ENCODE assay signal across 26 cellular contexts in genomic region chr1:98176414-98176813, GRCh38.
DNase-seq lines count a peak whose midpoint lies in the region; ATAC-seq, FAIRE-seq and TF ChIP-seq lines count a peak whose summit lies in the region.
"Had no signal": no experiment of that assay in that cellular context is flagged by ENCODE, and none has a peak within 500 bp of the region (broad histone marks: within the 10 kb centered on the region; RNA-seq: fewer than 3 reads in every experiment).

No MANE protein-coding gene starts in this region.

- H3K9me3 Mint-ChIP-seq in WTC11, result no peaks in the 10 kb centered on the region

- H3F3A ChIP-seq in PC-3 (ENCODE audit: low read length, unreplicated experiment), result no peaks in the 10 kb centered on the region

- TF ChIP-seq POLR2A in H54 (IDR thresholded peaks at IDR 0.05; ENCODE audit: low read depth, low read length) (no peak), thyroid gland (IDR thresholded peaks at IDR 0.05) (no peak)

- H3K4me1 ChIP-seq in PC-3 (ENCODE audit: insufficient read depth, low read length) (0 out of 2 replicates have a peak, but pooled peaks cover 4% of the 10 kb centered on the region), thyroid gland (no peaks in the 10 kb centered on the region)
- H3K4me1 ChIP-seq: BE2C had no signal

- no peaks in the 10 kb centered on the region for H4K20me1 ChIP-seq in PC-3 (ENCODE audit: low read length)
- H4K20me1 ChIP-seq: BLaER1 had no signal

- H3K27ac ChIP-seq in PC-3 (ENCODE audit: low read length) (no peak overlapping the region), thyroid gland (no peak overlapping the region)
- H3K27ac ChIP-seq: BLaER1 had no signal

- H3K4me1 Mint-ChIP-seq in WTC11, result no peaks in the 10 kb centered on the region
- H3K4me1 Mint-ChIP-seq: CD4-positive, CD25-positive, alpha-beta regulatory T cell had no signal

- no peaks in the 10 kb centered on the region for H3K36me3 ChIP-seq in PC-3 (ENCODE audit: low read depth, low read length)
- no peaks in the 10 kb centered on the region for H3K36me3 ChIP-seq in thyroid gland
- H3K36me3 ChIP-seq: BE2C, BLaER1 had no signal

- H3K79me2 ChIP-seq in PC-3 (ENCODE audit: low read length), result no peaks in the 10 kb centered on the region

- H3K4me2 ChIP-seq in PC-3 (ENCODE audit: low read length), result no peak overlapping the region
- H3K4me2 ChIP-seq: BLaER1 had no signal

- no peak overlapping the region for H3K4me3 Mint-ChIP-seq in WTC11
- H3K4me3 Mint-ChIP-seq: CD14-positive monocyte; CD4-positive, alpha-beta memory T cell; CD4-positive, CD25-positive, alpha-beta regulatory T cell; CD8-positive, alpha-beta memory T cell had no signal

- H3K36me3 Mint-ChIP-seq in WTC11, result no peaks in the 10 kb centered on the region
- H3K36me3 Mint-ChIP-seq: CD14-positive monocyte; CD4-positive, alpha-beta memory T cell; CD4-positive, CD25-positive, alpha-beta regulatory T cell; CD8-positive, alpha-beta memory T cell had no signal

- no peak overlapping the region for H3K4me3 ChIP-seq in PC-3 (ENCODE audit: low read length)
- no peak overlapping the region for H3K4me3 ChIP-seq in thyroid gland (replicated peaks in 1 of 3)
- H3K4me3 ChIP-seq: BLaER1 had no signal

- intact Hi-C loops in PC-3 (cut with micrococcal nuclease), result loop anchor here (2.0 kb wide), 1 partner anchor 154 kb away; no protein-coding TSS in a partner anchor
- intact Hi-C loops in thyroid gland (cut with DNase I), result no loop called here

- peak; percentile 52 for FAIRE-seq in H54 (lab: Jason Lieb, UNC)
- FAIRE-seq: A204.1, D721Med, G401.6, GM12891, GM19239 had no signal

- CTCF ChIA-PET in PC-3 (lab: Charles Lee) (no interaction called here), HEK293T (lab: Yijun Ruan, JAX) (no interaction called here), WTC11 (lab: Charles Lee) (no interaction called here)

- H3K9me3 ChIP-seq in PC-3 (ENCODE audit: low read length) (no peaks in the 10 kb centered on the region), thyroid gland (no peaks in the 10 kb centered on the region)
- H3K9me3 ChIP-seq: BE2C, BLaER1, Caco-2 had no signal

- no peak for TF ChIP-seq CTCF in PC-3 (conservative IDR thresholded peaks at IDR 0.05; ENCODE audit: low read depth, low read length)
- TF ChIP-seq CTCF in thyroid gland (IDR thresholded peaks at IDR 0.05), result no peak
- TF ChIP-seq CTCF in WTC11 (IDR thresholded peaks at IDR 0.05), result no peak

- H3K27me3 ChIP-seq in PC-3 (ENCODE audit: low read length) (no peaks in the 10 kb centered on the region), thyroid gland (no peaks in the 10 kb centered on the region)
- H3K27me3 ChIP-seq: BE2C, BLaER1 had no signal

- ATAC-seq in PC-3, result peak; percentile 94
- no peak for ATAC-seq in WTC11

- no peaks in the 10 kb centered on the region; the same call in 1 of the 2 replicates for H3K27me3 Mint-ChIP-seq in WTC11 (ENCODE audit: low read depth)
- H3K27me3 Mint-ChIP-seq: CD4-positive, alpha-beta memory T cell; CD8-positive, alpha-beta memory T cell had no signal

- no peak overlapping the region for H2AFZ ChIP-seq in PC-3 (ENCODE audit: low read length)

- POLR2A ChIA-PET in PC-3 (lab: Charles Lee; ENCODE audit: unreplicated experiment), result no interaction called here
- POLR2A ChIA-PET in HEK293T (lab: Yijun Ruan, JAX), result no interaction called here
- POLR2A ChIA-PET in WTC11 (lab: Charles Lee), result no interaction called here

- no peaks in the 10 kb centered on the region; the same call in 1 of the 2 replicates for H3K9me2 ChIP-seq in PC-3 (replicated peaks; ENCODE audit: low read length)

- H3K9ac ChIP-seq in PC-3 (ENCODE audit: low read length), result no peak overlapping the region
- H3K9ac ChIP-seq: BLaER1 had no signal

- H3K27ac Mint-ChIP-seq in WTC11, result no peak overlapping the region
- H3K27ac Mint-ChIP-seq: CD14-positive monocyte; CD4-positive, alpha-beta memory T cell; CD4-positive, CD25-positive, alpha-beta regulatory T cell; CD8-positive, alpha-beta memory T cell had no signal

- DNase-seq in H54 (ENCODE audit: insufficient read length, low spot score) (no peak), M059J (ENCODE audit: low read depth) (peak; percentile 4), PC-3 (peak; percentile 25), foreskin melanocyte (peak; percentile 16), thyroid gland (no peak), HEK293T (ENCODE audit: extremely low spot score) (no peak), WTC11 (ENCODE audit: low spot score) (no peak)
- DNase-seq in activated CD4-positive, alpha-beta T cell treated with anti-CD3 and anti-CD28 coated beads for 4 hours, result no peak
- DNase-seq: 8988T; ACHN; BE2C; C1 segment of cervical spinal cord; Caco-2; Calu3; CD4-positive, alpha-beta memory T cell; CD4-positive, CD25-positive, alpha-beta regulatory T cell; CD8-positive, alpha-beta memory T cell; DMS79 treated with DMSO at 0.1 percent for 48 hours; GF-D8 had no signal

- no TSS peak for BruUV-seq in PC-3 (replicated peaks; lab: Mats Ljungman, UMichigan)

TF ChIP-seq in HEK293T, 16 proteins besides CTCF, POLR2A, EP300 and RAD21:
- TF ChIP-seq ZNF384 (IDR thresholded peaks at IDR 0.05), result no peak
- TF ChIP-seq FOXA1 (IDR thresholded peaks at IDR 0.05), result no peak
- no peak for TF ChIP-seq SP1 (IDR thresholded peaks at IDR 0.05)
- no peak for TF ChIP-seq CTBP1 (IDR thresholded peaks at IDR 0.05; ENCODE audit: borderline replicate concordance)
- no peak for TF ChIP-seq LEF1 (IDR thresholded peaks at IDR 0.05; ENCODE audit: borderline replicate concordance)
- no peak for TF ChIP-seq ELF4 (IDR thresholded peaks at IDR 0.05)
- no peak for TF ChIP-seq NFRKB (IDR thresholded peaks at IDR 0.05)
- TF ChIP-seq HDGF (IDR thresholded peaks at IDR 0.05; ENCODE audit: borderline replicate concordance), result no peak
- TF ChIP-seq L3MBTL2 (conservative IDR thresholded peaks at IDR 0.05), result no peak
- TF ChIP-seq, protein P1, sequence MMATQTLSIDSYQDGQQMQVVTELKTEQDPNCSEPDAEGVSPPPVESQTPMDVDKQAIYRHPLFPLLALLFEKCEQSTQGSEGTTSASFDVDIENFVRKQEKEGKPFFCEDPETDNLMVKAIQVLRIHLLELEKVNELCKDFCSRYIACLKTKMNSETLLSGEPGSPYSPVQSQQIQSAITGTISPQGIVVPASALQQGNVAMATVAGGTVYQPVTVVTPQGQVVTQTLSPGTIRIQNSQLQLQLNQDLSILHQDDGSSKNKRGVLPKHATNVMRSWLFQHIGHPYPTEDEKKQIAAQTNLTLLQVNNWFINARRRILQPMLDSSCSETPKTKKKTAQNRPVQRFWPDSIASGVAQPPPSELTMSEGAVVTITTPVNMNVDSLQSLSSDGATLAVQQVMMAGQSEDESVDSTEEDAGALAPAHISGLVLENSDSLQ (IDR thresholded peaks at IDR 0.05), result no peak
- no peak for TF ChIP-seq TARDBP (IDR thresholded peaks at IDR 0.05)
- no peak for TF ChIP-seq BHLHE40 (IDR thresholded peaks at IDR 0.05; ENCODE audit: borderline replicate concordance)
- no peak for TF ChIP-seq FOXM1 (IDR thresholded peaks at IDR 0.05; ENCODE audit: borderline replicate concordance)
- no peak for TF ChIP-seq FOXK2 (IDR thresholded peaks at IDR 0.05)
- no peak for TF ChIP-seq SUZ12 (IDR thresholded peaks at IDR 0.05)
- TF ChIP-seq ARNT (IDR thresholded peaks at IDR 0.05), result no peak

TF ChIP-seq in WTC11, 78 proteins besides CTCF, POLR2A, EP300 and RAD21:
- TF ChIP-seq, protein P2, sequence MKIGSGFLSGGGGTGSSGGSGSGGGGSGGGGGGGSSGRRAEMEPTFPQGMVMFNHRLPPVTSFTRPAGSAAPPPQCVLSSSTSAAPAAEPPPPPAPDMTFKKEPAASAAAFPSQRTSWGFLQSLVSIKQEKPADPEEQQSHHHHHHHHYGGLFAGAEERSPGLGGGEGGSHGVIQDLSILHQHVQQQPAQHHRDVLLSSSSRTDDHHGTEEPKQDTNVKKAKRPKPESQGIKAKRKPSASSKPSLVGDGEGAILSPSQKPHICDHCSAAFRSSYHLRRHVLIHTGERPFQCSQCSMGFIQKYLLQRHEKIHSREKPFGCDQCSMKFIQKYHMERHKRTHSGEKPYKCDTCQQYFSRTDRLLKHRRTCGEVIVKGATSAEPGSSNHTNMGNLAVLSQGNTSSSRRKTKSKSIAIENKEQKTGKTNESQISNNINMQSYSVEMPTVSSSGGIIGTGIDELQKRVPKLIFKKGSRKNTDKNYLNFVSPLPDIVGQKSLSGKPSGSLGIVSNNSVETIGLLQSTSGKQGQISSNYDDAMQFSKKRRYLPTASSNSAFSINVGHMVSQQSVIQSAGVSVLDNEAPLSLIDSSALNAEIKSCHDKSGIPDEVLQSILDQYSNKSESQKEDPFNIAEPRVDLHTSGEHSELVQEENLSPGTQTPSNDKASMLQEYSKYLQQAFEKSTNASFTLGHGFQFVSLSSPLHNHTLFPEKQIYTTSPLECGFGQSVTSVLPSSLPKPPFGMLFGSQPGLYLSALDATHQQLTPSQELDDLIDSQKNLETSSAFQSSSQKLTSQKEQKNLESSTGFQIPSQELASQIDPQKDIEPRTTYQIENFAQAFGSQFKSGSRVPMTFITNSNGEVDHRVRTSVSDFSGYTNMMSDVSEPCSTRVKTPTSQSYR (CRISPR knock-in tag; IDR thresholded peaks at IDR 0.05), result no peak
- TF ChIP-seq TCF7 (CRISPR knock-in tag; IDR thresholded peaks at IDR 0.05; ENCODE audit: low read depth), result no peak
- TF ChIP-seq, protein P3, sequence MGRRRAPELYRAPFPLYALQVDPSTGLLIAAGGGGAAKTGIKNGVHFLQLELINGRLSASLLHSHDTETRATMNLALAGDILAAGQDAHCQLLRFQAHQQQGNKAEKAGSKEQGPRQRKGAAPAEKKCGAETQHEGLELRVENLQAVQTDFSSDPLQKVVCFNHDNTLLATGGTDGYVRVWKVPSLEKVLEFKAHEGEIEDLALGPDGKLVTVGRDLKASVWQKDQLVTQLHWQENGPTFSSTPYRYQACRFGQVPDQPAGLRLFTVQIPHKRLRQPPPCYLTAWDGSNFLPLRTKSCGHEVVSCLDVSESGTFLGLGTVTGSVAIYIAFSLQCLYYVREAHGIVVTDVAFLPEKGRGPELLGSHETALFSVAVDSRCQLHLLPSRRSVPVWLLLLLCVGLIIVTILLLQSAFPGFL (CRISPR knock-in tag; IDR thresholded peaks at IDR 0.05; ENCODE audit: borderline replicate concordance), result no peak
- no peak for TF ChIP-seq ZNF423 (CRISPR knock-in tag; IDR thresholded peaks at IDR 0.05)
- no peak for TF ChIP-seq TEAD4 (CRISPR knock-in tag; IDR thresholded peaks at IDR 0.05)
TF ChIP-seq in WTC11: peak in this region for 0.

Comparison
In these comparisons a context has a peak if more than half of its experiments do, and no peak if none do; other contexts are left out.
1. DNase-seq: peak in M059J (single experiment), PC-3 (single experiment) and foreskin melanocyte (single experiment); none in H54 (single experiment), activated CD4-positive, alpha-beta T cell treated with anti-CD3 and anti-CD28 coated beads for 4 hours (0 of 2), thyroid gland (0 of 2), HEK293T (single experiment) and WTC11 (single experiment).